Comparison of ENCODE assay signal across 1 cellular context in the genomic region with DNA sequence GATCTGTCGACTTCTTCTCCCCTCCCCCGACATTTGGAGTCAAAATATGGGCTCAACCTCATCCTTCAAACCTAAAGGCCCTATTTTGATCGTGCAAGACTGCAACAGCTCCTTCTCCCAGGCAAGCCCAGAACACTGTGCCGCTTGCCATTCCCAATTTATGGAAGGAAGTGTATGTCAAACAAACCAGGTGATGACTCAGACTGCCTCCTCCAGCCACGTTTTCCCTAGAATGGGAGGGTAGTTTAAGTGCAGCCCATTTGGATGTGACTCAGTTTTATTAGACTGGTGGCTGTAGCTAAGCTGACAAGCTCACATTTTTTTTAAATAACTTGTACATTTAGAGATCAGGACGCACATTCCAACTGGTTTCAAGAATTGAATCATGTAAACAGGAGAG.
TF ChIP-seq lines count a peak whose summit lies in the region.

No MANE protein-coding gene starts in this region.

TF ChIP-seq in WTC11, 78 proteins besides CTCF, POLR2A, EP300 and RAD21 (continued from another document):
- TF ChIP-seq, protein P1, sequence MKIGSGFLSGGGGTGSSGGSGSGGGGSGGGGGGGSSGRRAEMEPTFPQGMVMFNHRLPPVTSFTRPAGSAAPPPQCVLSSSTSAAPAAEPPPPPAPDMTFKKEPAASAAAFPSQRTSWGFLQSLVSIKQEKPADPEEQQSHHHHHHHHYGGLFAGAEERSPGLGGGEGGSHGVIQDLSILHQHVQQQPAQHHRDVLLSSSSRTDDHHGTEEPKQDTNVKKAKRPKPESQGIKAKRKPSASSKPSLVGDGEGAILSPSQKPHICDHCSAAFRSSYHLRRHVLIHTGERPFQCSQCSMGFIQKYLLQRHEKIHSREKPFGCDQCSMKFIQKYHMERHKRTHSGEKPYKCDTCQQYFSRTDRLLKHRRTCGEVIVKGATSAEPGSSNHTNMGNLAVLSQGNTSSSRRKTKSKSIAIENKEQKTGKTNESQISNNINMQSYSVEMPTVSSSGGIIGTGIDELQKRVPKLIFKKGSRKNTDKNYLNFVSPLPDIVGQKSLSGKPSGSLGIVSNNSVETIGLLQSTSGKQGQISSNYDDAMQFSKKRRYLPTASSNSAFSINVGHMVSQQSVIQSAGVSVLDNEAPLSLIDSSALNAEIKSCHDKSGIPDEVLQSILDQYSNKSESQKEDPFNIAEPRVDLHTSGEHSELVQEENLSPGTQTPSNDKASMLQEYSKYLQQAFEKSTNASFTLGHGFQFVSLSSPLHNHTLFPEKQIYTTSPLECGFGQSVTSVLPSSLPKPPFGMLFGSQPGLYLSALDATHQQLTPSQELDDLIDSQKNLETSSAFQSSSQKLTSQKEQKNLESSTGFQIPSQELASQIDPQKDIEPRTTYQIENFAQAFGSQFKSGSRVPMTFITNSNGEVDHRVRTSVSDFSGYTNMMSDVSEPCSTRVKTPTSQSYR (CRISPR knock-in tag; IDR thresholded peaks at IDR 0.05), result no peak
- no peak for TF ChIP-seq TP53 (CRISPR knock-in tag; IDR thresholded peaks at IDR 0.05)
- TF ChIP-seq FOXP1 (CRISPR knock-in tag; IDR thresholded peaks at IDR 0.05; ENCODE audit: borderline replicate concordance), result no peak
- no peak for TF ChIP-seq GTF2I (CRISPR knock-in tag; conservative IDR thresholded peaks at IDR 0.05)
- TF ChIP-seq ZNF219 (CRISPR knock-in tag; IDR thresholded peaks at IDR 0.05; ENCODE audit: borderline replicate concordance), result no peak
- TF ChIP-seq, protein P2, sequence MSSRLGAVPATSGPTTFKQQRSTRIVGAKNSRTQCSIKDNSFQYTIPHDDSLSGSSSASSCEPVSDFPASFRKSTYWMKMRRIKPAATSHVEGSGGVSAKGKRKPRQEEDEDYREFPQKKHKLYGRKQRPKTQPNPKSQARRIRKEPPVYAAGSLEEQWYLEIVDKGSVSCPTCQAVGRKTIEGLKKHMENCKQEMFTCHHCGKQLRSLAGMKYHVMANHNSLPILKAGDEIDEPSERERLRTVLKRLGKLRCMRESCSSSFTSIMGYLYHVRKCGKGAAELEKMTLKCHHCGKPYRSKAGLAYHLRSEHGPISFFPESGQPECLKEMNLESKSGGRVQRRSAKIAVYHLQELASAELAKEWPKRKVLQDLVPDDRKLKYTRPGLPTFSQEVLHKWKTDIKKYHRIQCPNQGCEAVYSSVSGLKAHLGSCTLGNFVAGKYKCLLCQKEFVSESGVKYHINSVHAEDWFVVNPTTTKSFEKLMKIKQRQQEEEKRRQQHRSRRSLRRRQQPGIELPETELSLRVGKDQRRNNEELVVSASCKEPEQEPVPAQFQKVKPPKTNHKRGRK (CRISPR knock-in tag; IDR thresholded peaks at IDR 0.05; ENCODE audit: borderline replicate concordance), result no peak
- TF ChIP-seq, protein P3, sequence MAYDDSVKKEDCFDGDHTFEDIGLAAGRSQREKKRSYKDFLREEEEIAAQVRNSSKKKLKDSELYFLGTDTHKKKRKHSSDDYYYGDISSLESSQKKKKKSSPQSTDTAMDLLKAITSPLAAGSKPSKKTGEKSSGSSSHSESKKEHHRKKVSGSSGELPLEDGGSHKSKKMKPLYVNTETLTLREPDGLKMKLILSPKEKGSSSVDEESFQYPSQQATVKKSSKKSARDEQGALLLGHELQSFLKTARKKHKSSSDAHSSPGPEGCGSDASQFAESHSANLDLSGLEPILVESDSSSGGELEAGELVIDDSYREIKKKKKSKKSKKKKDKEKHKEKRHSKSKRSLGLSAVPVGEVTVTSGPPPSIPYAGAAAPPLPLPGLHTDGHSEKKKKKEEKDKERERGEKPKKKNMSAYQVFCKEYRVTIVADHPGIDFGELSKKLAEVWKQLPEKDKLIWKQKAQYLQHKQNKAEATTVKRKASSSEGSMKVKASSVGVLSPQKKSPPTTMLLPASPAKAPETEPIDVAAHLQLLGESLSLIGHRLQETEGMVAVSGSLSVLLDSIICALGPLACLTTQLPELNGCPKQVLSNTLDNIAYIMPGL (CRISPR knock-in tag; IDR thresholded peaks at IDR 0.05), result no peak
- TF ChIP-seq ZNF232 (CRISPR knock-in tag; IDR thresholded peaks at IDR 0.05), result no peak
- no peak for TF ChIP-seq TEAD4 (CRISPR knock-in tag; IDR thresholded peaks at IDR 0.05)
- TF ChIP-seq RORB (CRISPR knock-in tag; IDR thresholded peaks at IDR 0.05), result no peak
- TF ChIP-seq TCF7 (CRISPR knock-in tag; IDR thresholded peaks at IDR 0.05; ENCODE audit: low read depth), result no peak
